ENCODE assay signal across 35 cellular contexts in the genomic region with DNA sequence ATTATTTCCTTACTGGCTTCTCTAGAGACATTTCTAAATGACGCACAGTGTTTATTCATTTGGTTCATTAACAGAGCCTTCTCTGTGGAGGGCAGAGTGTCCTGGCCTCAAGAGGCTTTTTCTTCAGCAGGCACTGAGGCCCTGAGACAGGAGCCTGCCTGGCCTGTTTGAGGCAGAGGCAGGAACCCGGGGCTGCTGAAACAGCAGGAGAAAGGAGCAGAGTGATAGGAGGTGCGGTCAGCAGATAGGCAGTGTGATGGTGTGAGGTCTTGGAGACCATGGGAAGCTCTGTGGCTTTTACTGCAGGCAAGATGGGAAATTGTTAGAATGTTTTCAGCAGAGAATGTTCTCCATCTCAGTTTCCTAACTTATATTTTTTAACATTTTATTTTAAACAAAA.
"Had no signal": no experiment of that assay in that cellular context is flagged by ENCODE, and none has a peak within 500 bp of the region (broad histone marks: within the 10 kb centered on the region; RNA-seq: fewer than 3 reads in every experiment).

No MANE protein-coding gene starts in this region.

- H3K4me3 Mint-ChIP-seq: activated CD4-positive, alpha-beta memory T cell treated with anti-CD3 and anti-CD28 coated beads for 36 hours; activated CD4-positive, alpha-beta T cell treated with anti-CD3 and anti-CD28 coated beads for 36 hours; activated CD4-positive, alpha-beta T cell treated with anti-CD3 and anti-CD28 coated beads, Interleukin-2, amount 10 ng/mL, durations not matched to agents 24 days and 14 days; activated CD8-positive, alpha-beta memory T cell treated with anti-CD3 and anti-CD28 coated beads, Interleukin-2, amount 10 ng/mL, durations not matched to agents 7 days and 5 days; activated CD8-positive, alpha-beta T cell treated with anti-CD3 and anti-CD28 coated beads, Interleukin-2, amount 10 ng/mL, durations not matched to agents 7 days and 5 days; activated naive CD4-positive, alpha-beta T cell treated with anti-CD3 and anti-CD28 coated beads for 36 hours; activated naive CD4-positive, alpha-beta T cell treated with anti-CD3 and anti-CD28 coated beads, Interleukin-2, amount 50 U/mL, for 24 hours; activated naive CD8-positive, alpha-beta T cell treated with anti-CD3 and anti-CD28 coated beads for 36 hours; activated naive CD8-positive, alpha-beta T cell treated with anti-CD3 and anti-CD28 coated beads, Interleukin-2, amount 50 U/mL, for 24 hours; activated T-helper 1 cell treated with anti-CD3 and anti-CD28 coated beads, Interleukin-12 subunit alpha, Interleukin-12 subunit beta, Interleukin-2, Interleukin-4 antibody, amounts not matched to agents 30 ng/mL and 10 ng/mL and 1 ng/mL, durations not matched to agents 14 hours and 24 hours and 36 hours; central memory CD8-positive, alpha-beta T cell; dendritic cell treated with granulocyte-macrophage colony-stimulating factor and Interleukin-4, amounts not matched to agents 40 ng/mL and 50 ng/mL, for 4 days; endodermal cell; T-helper 17 cell; T-helper 2 cell treated with Interferon-gamma antibody and Interleukin-4, amounts not matched to agents 5 μg/mL and 100 μg/mL, for 36 hours had no signal

- ATAC-seq: activated CD4-positive, alpha-beta T cell treated with anti-CD3 and anti-CD28 coated beads for 36 hours; activated CD8-positive, alpha-beta memory T cell treated with anti-CD3 and anti-CD28 coated beads, Interleukin-2, amount 10 ng/mL, durations not matched to agents 7 days and 5 days; activated CD8-positive, alpha-beta T cell treated with anti-CD3 and anti-CD28 coated beads, Interleukin-2, amount 10 ng/mL, durations not matched to agents 7 days and 5 days; activated naive CD8-positive, alpha-beta T cell treated with anti-CD3 and anti-CD28 coated beads, Interleukin-2, amount 50 U/mL, for 24 hours; body of pancreas; T-helper 17 cell had no signal

- H3K27me3 ChIP-seq: adrenal gland, body of pancreas, esophagus squamous epithelium had no signal

- H3K4me3 ChIP-seq: adrenal gland, body of pancreas, coronary artery, dorsolateral prefrontal cortex, esophagus squamous epithelium had no signal

- H3K9me3 Mint-ChIP-seq: activated CD4-positive, alpha-beta memory T cell treated with anti-CD3 and anti-CD28 coated beads for 36 hours; activated CD4-positive, alpha-beta T cell treated with anti-CD3 and anti-CD28 coated beads, Interleukin-2, amount 10 ng/mL, durations not matched to agents 24 days and 14 days; activated naive CD4-positive, alpha-beta T cell treated with anti-CD3 and anti-CD28 coated beads for 36 hours; activated naive CD8-positive, alpha-beta T cell treated with anti-CD3 and anti-CD28 coated beads for 36 hours; activated naive CD8-positive, alpha-beta T cell treated with anti-CD3 and anti-CD28 coated beads, Interleukin-2, amount 50 U/mL, for 24 hours; activated T-helper 1 cell treated with anti-CD3 and anti-CD28 coated beads, Interleukin-12 subunit alpha, Interleukin-12 subunit beta, Interleukin-2, Interleukin-4 antibody, amounts not matched to agents 30 ng/mL and 10 ng/mL and 1 ng/mL, durations not matched to agents 14 hours and 24 hours and 36 hours; activated T-helper 2 cell treated with anti-CD3 and anti-CD28 coated beads, Interferon-gamma antibody, Interleukin-2, Interleukin-4, amounts not matched to agents 10 μg/mL and 5 μg/mL and 100 μg/mL, durations not matched to agents 14 hours and 24 hours and 36 hours; endodermal cell; T-helper 2 cell treated with Interferon-gamma antibody and Interleukin-4, amounts not matched to agents 5 μg/mL and 100 μg/mL, for 36 hours had no signal

- H3K27ac Mint-ChIP-seq: activated CD4-positive, alpha-beta memory T cell treated with anti-CD3 and anti-CD28 coated beads for 36 hours; activated CD4-positive, alpha-beta T cell treated with anti-CD3 and anti-CD28 coated beads for 36 hours; activated CD4-positive, alpha-beta T cell treated with anti-CD3 and anti-CD28 coated beads, Interleukin-2, amount 10 ng/mL, durations not matched to agents 24 days and 14 days; activated CD8-positive, alpha-beta memory T cell treated with anti-CD3 and anti-CD28 coated beads, Interleukin-2, amount 10 ng/mL, durations not matched to agents 7 days and 5 days; activated CD8-positive, alpha-beta T cell treated with anti-CD3 and anti-CD28 coated beads, Interleukin-2, amount 10 ng/mL, durations not matched to agents 7 days and 5 days; activated naive CD4-positive, alpha-beta T cell treated with anti-CD3 and anti-CD28 coated beads for 36 hours; activated naive CD4-positive, alpha-beta T cell treated with anti-CD3 and anti-CD28 coated beads, Interleukin-2, amount 50 U/mL, for 24 hours; activated naive CD8-positive, alpha-beta T cell treated with anti-CD3 and anti-CD28 coated beads for 36 hours; activated naive CD8-positive, alpha-beta T cell treated with anti-CD3 and anti-CD28 coated beads, Interleukin-2, amount 50 U/mL, for 24 hours; activated T-helper 1 cell treated with anti-CD3 and anti-CD28 coated beads, Interleukin-12 subunit alpha, Interleukin-12 subunit beta, Interleukin-2, Interleukin-4 antibody, amounts not matched to agents 30 ng/mL and 10 ng/mL and 1 ng/mL, durations not matched to agents 14 hours and 24 hours and 36 hours; activated T-helper 2 cell treated with anti-CD3 and anti-CD28 coated beads, Interferon-gamma antibody, Interleukin-2, Interleukin-4, amounts not matched to agents 10 μg/mL and 5 μg/mL and 100 μg/mL, durations not matched to agents 14 hours and 24 hours and 36 hours; dendritic cell treated with granulocyte-macrophage colony-stimulating factor and Interleukin-4, amounts not matched to agents 40 ng/mL and 50 ng/mL, for 4 days; endodermal cell; T-helper 17 cell; T-helper 2 cell treated with Interferon-gamma antibody and Interleukin-4, amounts not matched to agents 5 μg/mL and 100 μg/mL, for 36 hours had no signal

- H3K27ac ChIP-seq: adrenal gland, body of pancreas, coronary artery, dorsolateral prefrontal cortex, esophagus squamous epithelium, WERI-Rb-1 had no signal

- H3K9me3 ChIP-seq: adrenal gland, body of pancreas, esophagus squamous epithelium had no signal

- H3K4me1 ChIP-seq: adrenal gland, body of pancreas, esophagus squamous epithelium had no signal

- H3K4me1 Mint-ChIP-seq: activated CD4-positive, alpha-beta T cell treated with anti-CD3 and anti-CD28 coated beads for 36 hours; activated CD4-positive, alpha-beta T cell treated with anti-CD3 and anti-CD28 coated beads, Interleukin-2, amount 10 ng/mL, durations not matched to agents 24 days and 14 days; activated CD8-positive, alpha-beta memory T cell treated with anti-CD3 and anti-CD28 coated beads, Interleukin-2, amount 10 ng/mL, durations not matched to agents 7 days and 5 days; activated naive CD4-positive, alpha-beta T cell treated with anti-CD3 and anti-CD28 coated beads, Interleukin-2, amount 50 U/mL, for 24 hours; activated naive CD8-positive, alpha-beta T cell treated with anti-CD3 and anti-CD28 coated beads for 36 hours; activated naive CD8-positive, alpha-beta T cell treated with anti-CD3 and anti-CD28 coated beads, Interleukin-2, amount 50 U/mL, for 24 hours; central memory CD8-positive, alpha-beta T cell; T-helper 17 cell had no signal

- DNase-seq: activated CD4-positive, alpha-beta memory T cell treated with anti-CD3 and anti-CD28 coated beads for 36 hours; activated CD4-positive, alpha-beta T cell treated with anti-CD3 and anti-CD28 coated beads for 36 hours; activated CD4-positive, alpha-beta T cell treated with anti-CD3 and anti-CD28 coated beads, Interleukin-2, amount 10 ng/mL, durations not matched to agents 24 days and 14 days; activated CD4-positive, CD25-positive, alpha-beta regulatory T cell; activated CD4-positive, CD25-positive, alpha-beta regulatory T cell treated with anti-CD3 and anti-CD28 coated beads, Interleukin-2, amount 50 U/mL, for 72 hours; activated CD8-positive, alpha-beta memory T cell treated with anti-CD3 and anti-CD28 coated beads, Interleukin-2, amount 10 ng/mL, durations not matched to agents 7 days and 5 days; activated CD8-positive, alpha-beta memory T cell treated with anti-CD3 and anti-CD28 coated beads, Interleukin-2, amount 50 U/mL, for 4 hours; activated CD8-positive, alpha-beta T cell treated with anti-CD3 and anti-CD28 coated beads, Interleukin-2, amount 10 ng/mL, durations not matched to agents 7 days and 5 days; activated effector memory CD4-positive, alpha-beta T cell treated with anti-CD3 and anti-CD28 coated beads, Interleukin-2, amount 50 U/mL, for 16 hours; activated naive CD4-positive, alpha-beta T cell treated with anti-CD3 and anti-CD28 coated beads for 36 hours; activated naive CD8-positive, alpha-beta T cell treated with anti-CD3 and anti-CD28 coated beads for 36 hours; activated naive CD8-positive, alpha-beta T cell treated with anti-CD3 and anti-CD28 coated beads, Interleukin-2, amount 50 U/mL, for 24 hours; activated T-cell treated with anti-CD3 and anti-CD28 coated beads, Interleukin-2, amount 50 U/mL, for 1 hour; activated T-cell treated with anti-CD3 and anti-CD28 coated beads, Interleukin-2, amount 50 U/mL, for 48 hours; adrenal gland; amygdala; aorta; body of pancreas; dorsolateral prefrontal cortex; effector memory CD4-positive, alpha-beta T cell; endodermal cell; esophagus squamous epithelium; foreskin melanocyte; head of caudate nucleus; T-helper 1 cell; T-helper 17 cell; T1000; WERI-Rb-1 had no signal

- H3K36me3 ChIP-seq: adrenal gland, esophagus squamous epithelium had no signal

- H3K27me3 Mint-ChIP-seq: activated CD4-positive, alpha-beta memory T cell treated with anti-CD3 and anti-CD28 coated beads for 36 hours; activated CD4-positive, alpha-beta T cell treated with anti-CD3 and anti-CD28 coated beads, Interleukin-2, amount 10 ng/mL, durations not matched to agents 24 days and 14 days; activated CD8-positive, alpha-beta memory T cell treated with anti-CD3 and anti-CD28 coated beads, Interleukin-2, amount 10 ng/mL, durations not matched to agents 7 days and 5 days; activated naive CD8-positive, alpha-beta T cell treated with anti-CD3 and anti-CD28 coated beads for 36 hours; activated naive CD8-positive, alpha-beta T cell treated with anti-CD3 and anti-CD28 coated beads, Interleukin-2, amount 50 U/mL, for 24 hours; central memory CD8-positive, alpha-beta T cell; dendritic cell treated with granulocyte-macrophage colony-stimulating factor and Interleukin-4, amounts not matched to agents 40 ng/mL and 50 ng/mL, for 4 days; T-helper 17 cell had no signal

- H3K36me3 Mint-ChIP-seq: activated CD4-positive, alpha-beta memory T cell treated with anti-CD3 and anti-CD28 coated beads for 36 hours; activated CD8-positive, alpha-beta memory T cell treated with anti-CD3 and anti-CD28 coated beads, Interleukin-2, amount 10 ng/mL, durations not matched to agents 7 days and 5 days; activated naive CD4-positive, alpha-beta T cell treated with anti-CD3 and anti-CD28 coated beads, Interleukin-2, amount 50 U/mL, for 24 hours; activated naive CD8-positive, alpha-beta T cell treated with anti-CD3 and anti-CD28 coated beads for 36 hours had no signal
